27 cellular contexts compared by ENCODE assay signal in the genomic region with DNA sequence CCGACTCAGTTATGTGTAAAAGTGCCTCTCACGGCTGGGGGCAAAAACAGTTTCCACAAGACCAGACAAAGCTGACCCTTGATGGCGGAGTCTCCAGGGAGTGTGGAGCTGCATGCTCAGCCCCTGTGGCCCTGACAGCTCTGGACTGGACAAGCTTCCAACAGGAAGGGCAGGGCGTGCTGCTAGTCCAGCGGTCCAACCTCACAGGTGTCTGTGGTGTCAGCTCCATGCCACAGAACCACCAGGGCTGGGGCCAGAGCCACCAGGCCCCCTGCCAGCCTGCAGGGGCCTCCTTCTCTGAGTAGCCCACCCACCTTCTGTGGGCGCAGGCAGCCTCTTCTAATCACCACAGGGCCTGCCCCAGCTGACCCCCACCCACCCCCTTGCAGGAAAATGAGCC.
"Had no signal": no experiment of that assay in that cellular context is flagged by ENCODE, and none has a peak within 500 bp of the region (broad histone marks: within the 10 kb centered on the region; RNA-seq: fewer than 3 reads in every experiment).

No MANE protein-coding gene starts in this region.

- H3K36me3 Mint-ChIP-seq: naive B cell, type B pancreatic cell had no signal

- ATAC-seq: activated T-cell treated with anti-CD3 and anti-CD28 coated beads, Interleukin-2, amount 50 U/mL, for 72 hours; stimulated activated memory B cell treated with anti-CD40 and anti-IgM and Interleukin-4, amounts not matched to agents 10 μg/mL and 1 μg/mL and 100 μg/mL, for 72 hours; stimulated activated naive CD8-positive, alpha-beta T cell treated with anti-CD3 and anti-CD28 coated beads, Interleukin-15, amount 100 ng/mL, for 72 hours had no signal

- H3K27ac Mint-ChIP-seq: activated naive CD8-positive, alpha-beta T cell; activated T-cell treated with anti-CD3 and anti-CD28 coated beads, Interleukin-2, amount 50 U/mL, for 72 hours; type B pancreatic cell had no signal

- H3K9me3 Mint-ChIP-seq: activated T-cell treated with anti-CD3 and anti-CD28 coated beads, Interleukin-2, amount 50 U/mL, for 72 hours; brain; naive B cell; stimulated activated memory B cell treated with anti-CD40 and anti-IgM and Interleukin-4, amounts not matched to agents 10 μg/mL and 1 μg/mL and 100 μg/mL, for 72 hours; stimulated activated naive CD8-positive, alpha-beta T cell treated with anti-CD3 and anti-CD28 coated beads, Interleukin-15, amount 100 ng/mL, for 72 hours; type B pancreatic cell had no signal

- H3K4me3 ChIP-seq: ascending aorta, esophagus squamous epithelium, left ventricle myocardium inferior, lung, right atrium auricular region, smooth muscle cell, vagina had no signal

- H3K4me3 Mint-ChIP-seq: activated naive CD8-positive, alpha-beta T cell; activated T-cell treated with anti-CD3 and anti-CD28 coated beads, Interleukin-2, amount 50 U/mL, for 72 hours; brain; naive B cell; stimulated activated memory B cell treated with anti-CD40 and anti-IgM and Interleukin-4, amounts not matched to agents 10 μg/mL and 1 μg/mL and 100 μg/mL, for 72 hours; stimulated activated naive CD8-positive, alpha-beta T cell treated with anti-CD3 and anti-CD28 coated beads, Interleukin-15, amount 100 ng/mL, for 72 hours; type B pancreatic cell had no signal

- DNase-seq: activated CD4-positive, alpha-beta T cell treated with anti-CD3 and anti-CD28 coated beads for 4 hours; activated CD4-positive, alpha-beta T cell treated with anti-CD3 and anti-CD28 coated beads, Interleukin-2, amount 50 U/mL, for 4 hours; activated effector memory CD4-positive, alpha-beta T cell treated with Interleukin-2 at 50 U/mL for 16 hours; activated naive CD4-positive, alpha-beta T cell treated with Interleukin-2 at 50 U/mL for 16 hours; activated T-cell treated with anti-CD3 and anti-CD28 coated beads for 4 hours; activated T-cell treated with anti-CD3 and anti-CD28 coated beads, Interleukin-2, amount 50 U/mL, for 72 hours; effector CD4-positive, alpha-beta T cell; esophagus squamous epithelium; foreskin melanocyte; left ventricle myocardium inferior; naive B cell; nucleus accumbens; stimulated activated CD4-positive, alpha-beta T cell treated with anti-CD3 and anti-CD28 coated beads, Interleukin-1b, Interleukin-23, amount 100 ng/mL, for 48 hours; stimulated activated CD4-positive, alpha-beta T cell treated with anti-CD3 and anti-CD28 coated beads, Interleukin-4, amount 100 ng/mL, for 4 hours; stimulated activated CD8-positive, alpha-beta memory T cell treated with anti-CD3 and anti-CD28 coated beads, Interleukin-4, amount 100 ng/mL, for 48 hours; stimulated activated naive CD8-positive, alpha-beta T cell treated with anti-CD3 and anti-CD28 coated beads, Interleukin-15, amount 100 ng/mL, for 72 hours; substantia nigra had no signal

- H3K27me3 Mint-ChIP-seq: activated naive CD8-positive, alpha-beta T cell; brain; naive B cell; stimulated activated memory B cell treated with anti-CD40 and anti-IgM and Interleukin-4, amounts not matched to agents 10 μg/mL and 1 μg/mL and 100 μg/mL, for 72 hours; stimulated activated naive CD8-positive, alpha-beta T cell treated with anti-CD3 and anti-CD28 coated beads, Interleukin-15, amount 100 ng/mL, for 72 hours; type B pancreatic cell had no signal

- H3K27ac ChIP-seq: ascending aorta, esophagus squamous epithelium, left ventricle myocardium inferior, right atrium auricular region, vagina, VCaP had no signal

- H3K27me3 ChIP-seq: ascending aorta, esophagus squamous epithelium, right atrium auricular region, vagina had no signal
